Comparison of ENCODE assay signal across 24 cellular contexts in genomic region chr6:134605034-134605433, GRCh38.
A peak's percentile ranks its signal among the peaks of the same experiment; 100 is the strongest.
DNase-seq lines count a peak whose midpoint lies in the region; ATAC-seq, FAIRE-seq and TF ChIP-seq lines count a peak whose summit lies in the region.
"Had no signal": no experiment of that assay in that cellular context is flagged by ENCODE, and none has a peak within 500 bp of the region (broad histone marks: within the 10 kb centered on the region; RNA-seq: fewer than 3 reads in every experiment).

No MANE protein-coding gene starts in this region.

- DNase-seq in DMS 273 (lab: John Stamatoyannopoulos, UW; ENCODE audit: unreplicated experiment) = peak; percentile 28
- DNase-seq in DMS 273 treated with DMSO at 0.1 percent for 48 hours (lab: John Stamatoyannopoulos, UW) = no peak
- DNase-seq in NCI-H2171 (lab: John Stamatoyannopoulos, UW) = peak; percentile 65
- DNase-seq in NCI-H524 treated with DMSO at 0.1 percent for 48 hours (lab: John Stamatoyannopoulos, UW) = peak; percentile 47
- peak in 1 of 4 experiments; percentile 11 for DNase-seq in K562 (ENCODE audit: extremely low read depth in 1 of 4, low spot score in 3 of 4)
- no peak for DNase-seq in lower lobe of right lung
- DNase-seq in stimulated activated CD4-positive, alpha-beta T cell treated with anti-CD3 and anti-CD28 coated beads, Interleukin-4, amount 100 ng/mL, for 1 hour = no peak
- DNase-seq: Caco-2; CD4-positive, CD25-positive, alpha-beta regulatory T cell; CD8-positive, alpha-beta T cell; DMS53; DMS79 treated with DMSO at 0.1 percent for 48 hours; GF-D8; GOT3; HFFc6 had no signal

- no peak for TF ChIP-seq POLR2A in K562 (conservative IDR thresholded peaks at IDR 0.05)

- in situ Hi-C loops in K562 (cut with MboI) = no loop called here

- intact Hi-C loops in K562 (cut with micrococcal nuclease) = no loop called here
- intact Hi-C loops in lower lobe of right lung (cut with DNase I) = no loop called here

- H3K9ac ChIP-seq in K562 (ENCODE audit: insufficient read depth in 1 of 2, low read depth in 2 of 2, low read length in 2 of 2) = no peak overlapping the region
- H3K9ac ChIP-seq: BLaER1 had no signal

- CTCF ChIA-PET in K562 (lab: Yijun Ruan, JAX; ENCODE audit: low intra/inter-chr PET ratio) = no interaction called here

- ATAC-seq in K562 = no peak
- no peak for ATAC-seq in GM18511 (IDR thresholded peaks at IDR 0.05; ENCODE audit: unreplicated experiment)
- no peak for ATAC-seq in lower lobe of right lung
- ATAC-seq: CD8-positive, alpha-beta T cell had no signal

- BruUV-seq in K562 (replicated peaks; lab: Mats Ljungman, UMichigan) = no TSS peak

- peak overlapping the region; percentile 44; the same call in 1 of the 2 replicates for H3K4me2 ChIP-seq in K562 (ENCODE audit: insufficient read depth, low read length)
- H3K4me2 ChIP-seq: BLaER1 had no signal

- peaks cover 0 to 7% of the 10 kb centered on the region in 2 experiments; a peak in 2 of 5 replicates for H3K4me1 ChIP-seq in K562 (replicated peaks in 1 of 2; ENCODE audit: control insufficient read depth in 2 of 2, insufficient read depth in 2 of 2, low read length in 2 of 2)
- no peaks in the 10 kb centered on the region for H3K4me1 ChIP-seq in lower lobe of right lung
- H3K4me1 ChIP-seq: BLaER1, Caco-2, HAP-1 had no signal

- no peak for FAIRE-seq in K562 (lab: Jason Lieb, UNC)
- FAIRE-seq: A204.1, GM12891, GM18507, H54 had no signal

- WGBS in K562 (ENCODE audit: insufficient coverage, low coverage, missing lambda C conversion rate) = 8% methylated on average over 10 of the region's 10 CpGs

- TF ChIP-seq EP300 in K562 (IDR thresholded peaks at IDR 0.05; ENCODE audit: low read length) = no peak; the same call in 1 of the 2 replicates

- no peak for TF ChIP-seq CTCF in K562 (IDR thresholded peaks at IDR 0.05 in 2 of 3, conservative IDR thresholded peaks at IDR 0.05 in 1 of 3; ENCODE audit: insufficient read depth in 2 of 3, low read depth in 1 of 3, low read length in 3 of 3)
- no peak for TF ChIP-seq CTCF in lower lobe of right lung (IDR thresholded peaks at IDR 0.05)

- H3K27me3 ChIP-seq in K562 (ENCODE audit: control insufficient read depth in 2 of 2, insufficient read depth in 2 of 2, low read length in 2 of 2) (no peaks in the 10 kb centered on the region), lower lobe of right lung (ENCODE audit: low read depth) (no peaks in the 10 kb centered on the region)
- H3K27me3 ChIP-seq: BLaER1 had no signal

- H3K4me3 ChIP-seq in K562 = no peak overlapping the region
- H3K4me3 ChIP-seq in lower lobe of right lung = no peak overlapping the region
- H3K4me3 ChIP-seq: BLaER1, HAP-1 had no signal

- H2AFZ ChIP-seq in K562 (ENCODE audit: low read depth, low read length) = no peak overlapping the region; the same call in 1 of the 2 replicates

- no peak overlapping the region for H3K27ac ChIP-seq in K562 (ENCODE audit: extremely low read depth, low read depth, low read length)
- H3K27ac ChIP-seq in lower lobe of right lung = no peak overlapping the region
- H3K27ac ChIP-seq: 22Rv1, BLaER1, C4-2B had no signal

- H3K9me1 ChIP-seq in K562 (ENCODE audit: control insufficient read depth, insufficient read depth, low read length) = no peaks in the 10 kb centered on the region

- POLR2A ChIA-PET in K562 (lab: Yijun Ruan, JAX) = interaction anchor here (0.6 to 1.2 kb wide), 3 partner anchors 17 to 456 kb away, joined by 3 read pairs; no protein-coding TSS in a partner anchor

- H3K79me2 ChIP-seq in K562 (ENCODE audit: control insufficient read depth, insufficient read depth, low read length) = no peaks in the 10 kb centered on the region

- H4K20me1 ChIP-seq in K562 (replicated peaks; ENCODE audit: control insufficient read depth, insufficient read depth, low read length) = no peaks in the 10 kb centered on the region
- H4K20me1 ChIP-seq: BLaER1 had no signal

- H3K9me3 ChIP-seq in K562 (replicated peaks; ENCODE audit: control insufficient read depth, insufficient read depth, low read depth, low read length) = no peaks in the 10 kb centered on the region; the same call in 1 of the 2 replicates
- H3K9me3 ChIP-seq in lower lobe of right lung = peaks cover 8% of the 10 kb centered on the region
- H3K9me3 ChIP-seq: HAP-1 had no signal

- no peak for TF ChIP-seq RAD21 in K562 (CRISPR knock-in tag; conservative IDR thresholded peaks at IDR 0.05 in 1 of 2, IDR thresholded peaks at IDR 0.05 in 1 of 2)

- H3K36me3 ChIP-seq in K562 (ENCODE audit: control insufficient read depth, insufficient read depth, low read length) (no peaks in the 10 kb centered on the region), lower lobe of right lung (no peaks in the 10 kb centered on the region)
- H3K36me3 ChIP-seq: BLaER1, HAP-1 had no signal

TF ChIP-seq in K562, 482 proteins besides CTCF, POLR2A, EP300 and RAD21 (continues in another document):
- TF ChIP-seq SMAD1 (IDR thresholded peaks at IDR 0.05; ENCODE audit: low read depth, low read length, partially characterized antibody) (no peak), E2F8 (IDR thresholded peaks at IDR 0.05; ENCODE audit: low read depth, partially characterized antibody) (no peak), BCOR (IDR thresholded peaks at IDR 0.05) (no peak), CBFA2T3 (IDR thresholded peaks at IDR 0.05) (peak; percentile 54), GTF2A2 (tag; IDR thresholded peaks at IDR 0.05) (no peak), SAFB2 (IDR thresholded peaks at IDR 0.05; ENCODE audit: borderline replicate concordance, low read depth, low read length, severe bottlenecking) (no peak), HMBOX1 (IDR thresholded peaks at IDR 0.05) (no peak), NCOR1 (IDR thresholded peaks at IDR 0.05) (0 out of 2 replicates have a peak, but pooled peaks have one; percentile 14), TARDBP (IDR thresholded peaks at IDR 0.05) (no peak), TRIM24 (IDR thresholded peaks at IDR 0.05) (peak; percentile 66 to 69), RHOXF2B (CRISPR knock-in tag; conservative IDR thresholded peaks at IDR 0.05) (no peak), XRCC3 (IDR thresholded peaks at IDR 0.05) (no peak), ZNF668 (CRISPR knock-in tag; IDR thresholded peaks at IDR 0.05) (no peak), ELF1 (tag; IDR thresholded peaks at IDR 0.05) (no peak), HMG20B (CRISPR knock-in tag; IDR thresholded peaks at IDR 0.05) (no peak)

Comparison
In these comparisons a context has a peak if more than half of its experiments do, and no peak if none do; other contexts are left out.
1. DNase-seq: peak in DMS 273 (single experiment), NCI-H2171 (single experiment) and NCI-H524 treated with DMSO at 0.1 percent for 48 hours (single experiment); none in DMS 273 treated with DMSO at 0.1 percent for 48 hours (single experiment), lower lobe of right lung (single experiment) and stimulated activated CD4-positive, alpha-beta T cell treated with anti-CD3 and anti-CD28 coated beads, Interleukin-4, amount 100 ng/mL, for 1 hour (single experiment).